Comparison of ENCODE assay signal across 1 cellular context in the genomic region with DNA sequence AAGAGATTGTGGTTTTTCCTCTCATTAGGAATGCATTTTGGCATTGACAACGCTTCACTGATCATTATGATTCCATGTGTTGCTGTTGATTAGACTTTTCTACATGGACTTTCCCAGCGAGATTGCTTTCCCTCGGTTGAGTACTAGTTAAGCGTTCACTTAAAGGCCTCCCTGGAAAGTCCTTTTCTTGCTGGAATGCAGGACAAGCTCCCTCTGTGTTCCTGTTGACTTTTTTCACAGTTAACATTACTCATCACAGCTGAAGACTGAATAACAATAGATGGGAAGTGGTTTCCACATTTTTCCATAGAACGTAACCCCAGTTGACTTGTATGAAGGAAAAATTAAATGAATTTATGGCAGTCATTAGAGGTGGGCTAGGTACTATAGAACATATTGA.
TF ChIP-seq lines count a peak whose summit lies in the region.

No MANE protein-coding gene starts in this region.

TF ChIP-seq in K562, 482 proteins besides CTCF, POLR2A, EP300 and RAD21:
- TF ChIP-seq ZNF589 (CRISPR knock-in tag; IDR thresholded peaks at IDR 0.05; ENCODE audit: low read depth) = no peak
- TF ChIP-seq HES1 (IDR thresholded peaks at IDR 0.05; ENCODE audit: low read depth) = no peak
- TF ChIP-seq, protein P1, sequence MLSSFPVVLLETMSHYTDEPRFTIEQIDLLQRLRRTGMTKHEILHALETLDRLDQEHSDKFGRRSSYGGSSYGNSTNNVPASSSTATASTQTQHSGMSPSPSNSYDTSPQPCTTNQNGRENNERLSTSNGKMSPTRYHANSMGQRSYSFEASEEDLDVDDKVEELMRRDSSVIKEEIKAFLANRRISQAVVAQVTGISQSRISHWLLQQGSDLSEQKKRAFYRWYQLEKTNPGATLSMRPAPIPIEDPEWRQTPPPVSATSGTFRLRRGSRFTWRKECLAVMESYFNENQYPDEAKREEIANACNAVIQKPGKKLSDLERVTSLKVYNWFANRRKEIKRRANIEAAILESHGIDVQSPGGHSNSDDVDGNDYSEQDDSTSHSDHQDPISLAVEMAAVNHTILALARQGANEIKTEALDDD (IDR thresholded peaks at IDR 0.05) = peak; percentile 69
- no peak for TF ChIP-seq ARID3B (CRISPR knock-in tag; IDR thresholded peaks at IDR 0.05; ENCODE audit: borderline replicate concordance)
- TF ChIP-seq, protein P2, sequence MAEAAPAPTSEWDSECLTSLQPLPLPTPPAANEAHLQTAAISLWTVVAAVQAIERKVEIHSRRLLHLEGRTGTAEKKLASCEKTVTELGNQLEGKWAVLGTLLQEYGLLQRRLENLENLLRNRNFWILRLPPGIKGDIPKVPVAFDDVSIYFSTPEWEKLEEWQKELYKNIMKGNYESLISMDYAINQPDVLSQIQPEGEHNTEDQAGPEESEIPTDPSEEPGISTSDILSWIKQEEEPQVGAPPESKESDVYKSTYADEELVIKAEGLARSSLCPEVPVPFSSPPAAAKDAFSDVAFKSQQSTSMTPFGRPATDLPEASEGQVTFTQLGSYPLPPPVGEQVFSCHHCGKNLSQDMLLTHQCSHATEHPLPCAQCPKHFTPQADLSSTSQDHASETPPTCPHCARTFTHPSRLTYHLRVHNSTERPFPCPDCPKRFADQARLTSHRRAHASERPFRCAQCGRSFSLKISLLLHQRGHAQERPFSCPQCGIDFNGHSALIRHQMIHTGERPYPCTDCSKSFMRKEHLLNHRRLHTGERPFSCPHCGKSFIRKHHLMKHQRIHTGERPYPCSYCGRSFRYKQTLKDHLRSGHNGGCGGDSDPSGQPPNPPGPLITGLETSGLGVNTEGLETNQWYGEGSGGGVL (CRISPR knock-in tag; IDR thresholded peaks at IDR 0.05) = no peak
- TF ChIP-seq PHB (CRISPR knock-in tag; IDR thresholded peaks at IDR 0.05) = no peak
TF ChIP-seq in K562: peak in this region for 1.
